Comparison of ENCODE assay signal across 18 cellular contexts in the genomic region with DNA sequence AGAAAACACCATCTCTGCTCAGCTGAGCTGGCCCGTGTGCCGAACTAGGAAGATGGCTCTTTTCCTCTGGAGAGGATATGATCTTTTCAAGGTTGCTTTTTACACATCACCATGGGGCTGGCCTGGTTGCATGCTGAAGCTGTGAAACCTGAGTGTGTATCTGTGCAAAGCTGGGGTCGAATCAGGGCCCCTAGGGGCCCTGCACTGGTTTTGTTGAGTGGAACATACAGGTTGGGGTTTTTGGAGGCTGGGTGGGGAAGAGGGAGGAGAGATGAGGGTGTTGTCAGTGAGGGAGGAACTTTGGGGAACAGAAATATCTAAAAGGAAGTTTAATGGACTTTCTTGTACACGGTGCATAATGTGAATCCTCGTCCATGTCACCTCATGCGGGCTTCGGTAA.
"Had no signal": no experiment of that assay in that cellular context is flagged by ENCODE, and none has a peak within 500 bp of the region (broad histone marks: within the 10 kb centered on the region; RNA-seq: fewer than 3 reads in every experiment).

No MANE protein-coding gene starts in this region.

- FAIRE-seq: TTC549, urothelium cell line had no signal

- ATAC-seq: activated CD8-positive, alpha-beta memory T cell treated with anti-CD3 and anti-CD28 coated beads, Interleukin-2, amount 10 ng/mL, durations not matched to agents 7 days and 5 days; activated T-helper 17 cell treated with anti-CD3 and anti-CD28 coated beads, Interleukin-2, amount 50 U/mL, for 72 hours; effector memory CD8-positive, alpha-beta T cell; heart right ventricle; natural killer cell treated with Interleukin-12 subunit alpha and Interleukin-12 subunit beta and Interleukin-15 and Interleukin-18, amount 100 ng/mL, for 72 hours; stimulated activated naive CD8-positive, alpha-beta T cell treated with anti-CD3 and anti-CD28 coated beads, Interleukin-15, Interleukin-2, amounts not matched to agents 100 U/mL and 50 U/mL, for 24 hours had no signal

- H3K27ac ChIP-seq: esophagus squamous epithelium, heart right ventricle, tibial artery had no signal

- H3K36me3 ChIP-seq: esophagus squamous epithelium, tibial artery had no signal

- DNase-seq: activated CD4-positive, alpha-beta memory T cell treated with anti-CD3 and anti-CD28 coated beads, Interleukin-2, amount 10 ng/mL, durations not matched to agents 7 days and 5 days; activated CD4-positive, alpha-beta T cell treated with anti-CD3 and anti-CD28 coated beads for 48 hours; activated CD8-positive, alpha-beta memory T cell treated with anti-CD3 and anti-CD28 coated beads, Interleukin-2, amount 10 ng/mL, durations not matched to agents 7 days and 5 days; activated naive CD4-positive, alpha-beta T cell; activated naive CD8-positive, alpha-beta T cell treated with anti-CD3 and anti-CD28 coated beads for 36 hours; amniotic stem cell; dermis blood vessel endothelial cell; effector memory CD8-positive, alpha-beta T cell; esophagus squamous epithelium; heart right ventricle; posterior cingulate gyrus; stimulated activated naive CD8-positive, alpha-beta T cell treated with anti-CD3 and anti-CD28 coated beads, Interleukin-15, Interleukin-2, amounts not matched to agents 100 U/mL and 50 U/mL, for 24 hours; substantia nigra; tibial artery had no signal

- H3K9me3 ChIP-seq: esophagus squamous epithelium, heart right ventricle, tibial artery had no signal

- H3K27me3 ChIP-seq: esophagus squamous epithelium, heart right ventricle, tibial artery had no signal

- H3K4me1 ChIP-seq: esophagus squamous epithelium had no signal

- H3K4me3 ChIP-seq: esophagus squamous epithelium, heart right ventricle, tibial artery had no signal
